Comparison of ENCODE assay signal across 7 cellular contexts in the genomic region with DNA sequence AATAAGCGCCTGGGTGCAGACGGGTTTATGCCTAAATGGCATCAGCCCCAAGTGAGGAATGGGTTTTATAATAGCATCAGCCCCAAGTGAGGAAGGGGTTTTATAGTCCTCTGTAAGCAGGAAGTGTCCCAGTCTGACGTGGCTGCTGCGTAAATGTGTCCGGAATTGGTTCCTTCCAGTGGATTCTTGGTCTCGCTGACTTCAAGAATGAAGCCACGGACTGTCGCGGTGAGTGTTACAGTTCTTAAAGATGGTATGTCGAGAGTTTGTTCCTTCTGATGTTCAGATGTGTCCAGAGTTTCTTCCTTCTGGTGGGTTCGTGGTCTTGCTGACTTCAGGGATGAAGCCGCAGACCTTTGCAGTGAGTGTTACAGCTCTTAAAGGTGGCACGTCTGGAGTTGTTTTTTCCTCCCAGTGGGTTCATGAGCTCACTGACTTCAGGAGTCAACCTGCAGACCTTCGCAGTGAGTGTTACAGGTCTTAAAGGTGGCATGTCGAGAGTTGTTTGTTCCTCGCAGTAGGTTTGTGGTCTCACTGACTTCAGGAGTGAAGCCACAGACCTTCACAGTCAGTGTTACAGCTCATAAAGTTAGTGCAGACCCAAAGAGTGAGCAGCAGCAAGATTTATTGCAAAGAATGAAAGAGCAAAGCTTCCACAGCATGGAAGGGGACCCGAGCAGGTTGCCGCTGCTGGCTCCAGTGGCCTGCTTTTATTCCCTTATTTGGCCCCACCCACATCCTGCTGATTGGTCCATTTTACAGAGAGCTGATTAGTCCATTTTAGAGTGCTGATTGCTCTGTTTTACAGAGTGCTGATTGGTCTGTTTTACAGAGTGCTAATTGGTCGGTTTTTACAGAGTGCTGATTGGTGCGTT. TPM values are rescaled to one million over a fixed set of nuclear protein-coding genes. Genes with fewer than 3 reads are reported as not detected.
DNase-seq lines count a peak whose midpoint lies in the region; ATAC-seq and TF ChIP-seq lines count a peak whose summit lies in the region.
"Not testable (repeated sequence)": the region's sequence is repeated elsewhere in the genome, so short reads cannot be mapped to it uniquely, and the experiment has no call there.

No MANE protein-coding gene starts in this region.

- H3K27ac ChIP-seq in neural cell (ENCODE audit: low read length) = not testable (repeated sequence)

- not testable (repeated sequence) for TF ChIP-seq RAD21 in neural cell (conservative IDR thresholded peaks at IDR 0.05)

- DNase-seq in NAMALWA (ENCODE audit: low spot score) = peak; percentile 24
- DNase-seq in activated CD8-positive, alpha-beta memory T cell treated with anti-CD3 and anti-CD28 coated beads for 48 hours (ENCODE audit: low read depth in 2 of 3, low spot score in 2 of 3) = peak in 2 of 3 experiments; percentile 13 to 20
- DNase-seq in activated T-cell treated with anti-CD3 and anti-CD28 coated beads, Interleukin-2, amount 50 U/mL, for 48 hours = peak; percentile 39 to 53
- DNase-seq in activated naive CD8-positive, alpha-beta T cell treated with anti-CD3 and anti-CD28 coated beads, Interleukin-2, amount 50 U/mL, for 24 hours = peak; percentile 40
- not testable (repeated sequence) for DNase-seq in glutamatergic neuron
- DNase-seq in stimulated activated CD8-positive, alpha-beta memory T cell treated with anti-CD3 and anti-CD28 coated beads, Interleukin-7, amount 100 ng/mL, for 48 hours (ENCODE audit: extremely low read depth in 1 of 2, low read depth in 1 of 2) = peak; percentile 7 to 28

- H3K36me3 Mint-ChIP-seq in activated naive CD8-positive, alpha-beta T cell treated with anti-CD3 and anti-CD28 coated beads, Interleukin-2, amount 50 U/mL, for 24 hours (ENCODE audit: low read depth) = peaks cover 40% of the 10 kb centered on the region
- H3K36me3 Mint-ChIP-seq in glutamatergic neuron (ENCODE audit: unreplicated experiment) = peaks cover 13% of the 10 kb centered on the region

- not testable (repeated sequence) for TF ChIP-seq EP300 in neural cell (conservative IDR thresholded peaks at IDR 0.05; ENCODE audit: poor library complexity, severe bottlenecking)

- not testable (repeated sequence) for H3K9me3 ChIP-seq in neural cell (ENCODE audit: low read length)

- not testable (repeated sequence) for H3K4me2 ChIP-seq in neural cell (ENCODE audit: low read length)

- not testable (repeated sequence) for H3K27me3 ChIP-seq in neural cell (ENCODE audit: insufficient read depth, low read depth, low read length)

- H3K9me3 Mint-ChIP-seq in activated naive CD8-positive, alpha-beta T cell treated with anti-CD3 and anti-CD28 coated beads, Interleukin-2, amount 50 U/mL, for 24 hours; glutamatergic neuron (ENCODE audit: unreplicated experiment): not testable (repeated sequence)

- H3K4me3 ChIP-seq in neural cell (ENCODE audit: low read length) = peak overlapping the region; percentile 86

- peak overlapping the region; percentile 84 for H3K4me3 Mint-ChIP-seq in activated naive CD8-positive, alpha-beta T cell treated with anti-CD3 and anti-CD28 coated beads, Interleukin-2, amount 50 U/mL, for 24 hours
- peak overlapping the region; percentile 30 for H3K4me3 Mint-ChIP-seq in glutamatergic neuron (ENCODE audit: unreplicated experiment)

- not testable (repeated sequence) for H3K27me3 Mint-ChIP-seq in activated naive CD8-positive, alpha-beta T cell treated with anti-CD3 and anti-CD28 coated beads, Interleukin-2, amount 50 U/mL, for 24 hours; glutamatergic neuron (ENCODE audit: unreplicated experiment)

- H4K20me1 ChIP-seq in neural cell (ENCODE audit: insufficient read depth) = not testable (repeated sequence)

- H3K27ac Mint-ChIP-seq in activated naive CD8-positive, alpha-beta T cell treated with anti-CD3 and anti-CD28 coated beads, Interleukin-2, amount 50 U/mL, for 24 hours = peak overlapping the region; percentile 94
- H3K27ac Mint-ChIP-seq in glutamatergic neuron (ENCODE audit: unreplicated experiment) = not testable (repeated sequence)

- not testable (repeated sequence) for H3K79me2 ChIP-seq in neural cell (replicated peaks; ENCODE audit: insufficient read depth, low read length)

- not testable (repeated sequence) for H3F3A ChIP-seq in neural cell (ENCODE audit: insufficient read depth, low read length, poor library complexity, severe bottlenecking)

- H3K9ac ChIP-seq in neural cell (ENCODE audit: low read length) = not testable (repeated sequence)

- H2AFZ ChIP-seq in neural cell (ENCODE audit: low read depth, low read length) = not testable (repeated sequence)

- peak; percentile 67 for ATAC-seq in activated naive CD8-positive, alpha-beta T cell treated with anti-CD3 and anti-CD28 coated beads, Interleukin-2, amount 50 U/mL, for 24 hours

- peaks cover 51% of the 10 kb centered on the region for H3K4me1 Mint-ChIP-seq in activated naive CD8-positive, alpha-beta T cell treated with anti-CD3 and anti-CD28 coated beads, Interleukin-2, amount 50 U/mL, for 24 hours
- H3K4me1 Mint-ChIP-seq in glutamatergic neuron (ENCODE audit: low read depth, unreplicated experiment) = not testable (repeated sequence)

- TF ChIP-seq CTCF in glutamatergic neuron (IDR thresholded peaks at IDR 0.05; ENCODE audit: partially characterized antibody, unreplicated experiment); neural cell (IDR thresholded peaks at IDR 0.05; ENCODE audit: poor library complexity, severe bottlenecking): not testable (repeated sequence)

- not testable (repeated sequence) for H3K9me2 ChIP-seq in neural cell (ENCODE audit: insufficient read depth, low read length)

- not testable (repeated sequence) for H3K36me3 ChIP-seq in neural cell (ENCODE audit: insufficient read depth, low read length)

RNA-seq across cellular contexts. Expression of gene GALNT11, which starts 2.3 kb away (rescaled TPM):
- total RNA-seq in glutamatergic neuron (ENCODE audit: unreplicated experiment) = 32.7 TPM
- 118 and 139 TPM in 2 replicates for polyA plus RNA-seq in neural cell
- 83.0 and 98.6 TPM in 2 replicates for polyA minus RNA-seq in neural cell
